ENCODE assay signal across 10 cellular contexts in the genomic region with DNA sequence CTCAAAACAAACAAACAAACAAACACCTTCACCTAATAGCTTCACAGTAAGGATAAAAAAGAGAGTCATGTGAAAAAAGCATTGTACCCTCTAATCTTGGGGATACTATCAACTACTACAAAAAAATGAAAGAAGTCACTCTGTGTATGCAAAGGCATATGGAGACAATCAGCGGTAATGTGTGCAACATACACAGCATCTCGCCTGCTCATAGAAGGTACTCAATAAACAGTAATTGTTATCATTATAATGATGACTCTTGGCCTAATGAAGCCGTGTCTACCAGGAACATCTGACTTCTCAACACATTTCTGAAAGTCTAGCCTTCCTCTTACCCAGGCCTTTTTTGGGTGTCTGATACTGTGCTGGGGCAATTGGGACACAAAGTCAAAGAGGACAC. TPM values are rescaled to one million over a fixed set of nuclear protein-coding genes. Genes with fewer than 3 reads are reported as not detected.
"Had no signal": no experiment of that assay in that cellular context is flagged by ENCODE, and none has a peak within 500 bp of the region (broad histone marks: within the 10 kb centered on the region; RNA-seq: fewer than 3 reads in every experiment).

No MANE protein-coding gene starts in this region.

- H3K4me3 ChIP-seq: K562 had no signal

- DNase-seq: IMR-90, KBM-7, KG1 had no signal

- H3K27ac ChIP-seq: HL-60 had no signal

- H3K4me1 Mint-ChIP-seq: IgD-negative memory B cell had no signal

- FAIRE-seq: HepG2, HTR-8/SVneo, K562 had no signal

- H3K4me3 Mint-ChIP-seq: IgD-negative memory B cell had no signal

- H3K36me3 Mint-ChIP-seq: IgD-negative memory B cell had no signal

- H3K27ac Mint-ChIP-seq: IgD-negative memory B cell had no signal

RNA-seq across cellular contexts. Expression of gene MYCN, which starts 55.3 kb away (rescaled TPM):
- total RNA-seq: HepG2, HT-29, HT1080, IMR-90, K562 had no signal
- polyA plus RNA-seq: HepG2, IgD-negative memory B cell, IMR-90, K562 had no signal
